Comparison of ENCODE assay signal across 1 cellular context in the genomic region with DNA sequence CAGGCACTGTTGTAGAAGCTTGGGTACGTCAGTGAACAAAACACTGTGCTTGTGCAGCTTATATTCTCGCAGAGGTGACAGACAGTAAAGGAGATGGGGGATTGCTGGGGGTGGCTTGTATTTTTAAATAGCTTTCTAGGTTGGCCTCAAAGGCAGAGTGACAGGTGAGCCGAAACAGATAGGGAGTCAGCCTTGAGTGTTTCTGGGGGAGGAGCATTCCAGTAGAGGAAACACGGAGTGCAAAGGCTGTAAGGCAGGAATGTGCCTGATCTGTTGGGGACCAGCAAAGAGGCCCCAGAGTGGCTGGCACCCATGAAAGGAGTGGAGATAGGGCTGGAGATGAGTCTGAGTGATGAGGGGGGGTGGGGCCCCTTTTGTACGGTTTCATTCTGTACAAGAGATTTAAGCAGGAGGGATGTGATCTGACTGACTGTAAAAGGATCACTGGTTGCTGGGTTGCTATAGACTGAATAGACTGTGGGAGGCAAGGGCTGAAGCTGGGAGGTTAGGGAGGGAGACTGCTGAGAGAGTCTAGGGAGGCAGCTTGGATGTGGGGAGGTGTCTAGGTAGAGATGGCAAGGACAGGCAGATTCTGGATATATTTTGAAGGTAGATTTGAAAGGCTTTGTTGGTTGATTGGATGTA.
TF ChIP-seq lines count a peak whose summit lies in the region.

No MANE protein-coding gene starts in this region.

TF ChIP-seq in HepG2, 621 proteins besides CTCF, POLR2A, EP300 and RAD21 (continued from another document and continues in another):
- TF ChIP-seq SAP130 (CRISPR knock-in tag; IDR thresholded peaks at IDR 0.05; ENCODE audit: low read depth) = 0 out of 2 replicates have a peak, but pooled peaks have one; percentile 24
- TF ChIP-seq RFX5 (IDR thresholded peaks at IDR 0.05; ENCODE audit: low read depth, low read length) = peak; percentile 60; the same call in 1 of the 2 replicates
- 0 out of 2 replicates have a peak, but pooled peaks have one; percentile 31 for TF ChIP-seq SOX5 (CRISPR knock-in tag; IDR thresholded peaks at IDR 0.05; ENCODE audit: borderline replicate concordance)
- TF ChIP-seq, protein P1, sequence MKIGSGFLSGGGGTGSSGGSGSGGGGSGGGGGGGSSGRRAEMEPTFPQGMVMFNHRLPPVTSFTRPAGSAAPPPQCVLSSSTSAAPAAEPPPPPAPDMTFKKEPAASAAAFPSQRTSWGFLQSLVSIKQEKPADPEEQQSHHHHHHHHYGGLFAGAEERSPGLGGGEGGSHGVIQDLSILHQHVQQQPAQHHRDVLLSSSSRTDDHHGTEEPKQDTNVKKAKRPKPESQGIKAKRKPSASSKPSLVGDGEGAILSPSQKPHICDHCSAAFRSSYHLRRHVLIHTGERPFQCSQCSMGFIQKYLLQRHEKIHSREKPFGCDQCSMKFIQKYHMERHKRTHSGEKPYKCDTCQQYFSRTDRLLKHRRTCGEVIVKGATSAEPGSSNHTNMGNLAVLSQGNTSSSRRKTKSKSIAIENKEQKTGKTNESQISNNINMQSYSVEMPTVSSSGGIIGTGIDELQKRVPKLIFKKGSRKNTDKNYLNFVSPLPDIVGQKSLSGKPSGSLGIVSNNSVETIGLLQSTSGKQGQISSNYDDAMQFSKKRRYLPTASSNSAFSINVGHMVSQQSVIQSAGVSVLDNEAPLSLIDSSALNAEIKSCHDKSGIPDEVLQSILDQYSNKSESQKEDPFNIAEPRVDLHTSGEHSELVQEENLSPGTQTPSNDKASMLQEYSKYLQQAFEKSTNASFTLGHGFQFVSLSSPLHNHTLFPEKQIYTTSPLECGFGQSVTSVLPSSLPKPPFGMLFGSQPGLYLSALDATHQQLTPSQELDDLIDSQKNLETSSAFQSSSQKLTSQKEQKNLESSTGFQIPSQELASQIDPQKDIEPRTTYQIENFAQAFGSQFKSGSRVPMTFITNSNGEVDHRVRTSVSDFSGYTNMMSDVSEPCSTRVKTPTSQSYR (CRISPR knock-in tag; IDR thresholded peaks at IDR 0.05; ENCODE audit: borderline replicate concordance) = 0 out of 2 replicates have a peak, but pooled peaks have one; percentile 53
- TF ChIP-seq ZNF556 (CRISPR knock-in tag; IDR thresholded peaks at IDR 0.05; ENCODE audit: borderline replicate concordance) = peak; percentile 32; the same call in 1 of the 2 replicates
- TF ChIP-seq, protein P2, sequence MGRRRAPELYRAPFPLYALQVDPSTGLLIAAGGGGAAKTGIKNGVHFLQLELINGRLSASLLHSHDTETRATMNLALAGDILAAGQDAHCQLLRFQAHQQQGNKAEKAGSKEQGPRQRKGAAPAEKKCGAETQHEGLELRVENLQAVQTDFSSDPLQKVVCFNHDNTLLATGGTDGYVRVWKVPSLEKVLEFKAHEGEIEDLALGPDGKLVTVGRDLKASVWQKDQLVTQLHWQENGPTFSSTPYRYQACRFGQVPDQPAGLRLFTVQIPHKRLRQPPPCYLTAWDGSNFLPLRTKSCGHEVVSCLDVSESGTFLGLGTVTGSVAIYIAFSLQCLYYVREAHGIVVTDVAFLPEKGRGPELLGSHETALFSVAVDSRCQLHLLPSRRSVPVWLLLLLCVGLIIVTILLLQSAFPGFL (CRISPR knock-in tag; IDR thresholded peaks at IDR 0.05) = 0 out of 2 replicates have a peak, but pooled peaks have one; percentile 32
- no peak for TF ChIP-seq ZNF577 (CRISPR knock-in tag; IDR thresholded peaks at IDR 0.05; ENCODE audit: borderline replicate concordance, low read depth)
- no peak for TF ChIP-seq THYN1 (CRISPR knock-in tag; IDR thresholded peaks at IDR 0.05; ENCODE audit: borderline replicate concordance, low read depth)
- TF ChIP-seq HNF4A (CRISPR knock-in tag; IDR thresholded peaks at IDR 0.05) = peak; percentile 76
- TF ChIP-seq CCAR2 (optimal IDR thresholded peaks at IDR 0.05; ENCODE audit: low read depth, low read length) = no peak
- peak; percentile 42; the same call in 1 of the 2 replicates for TF ChIP-seq ELF3 (CRISPR knock-in tag; IDR thresholded peaks at IDR 0.05)
- 0 out of 2 replicates have a peak, but pooled peaks have one; percentile 24 for TF ChIP-seq ZNF629 (CRISPR knock-in tag; conservative IDR thresholded peaks at IDR 0.05)
- TF ChIP-seq, protein P3, sequence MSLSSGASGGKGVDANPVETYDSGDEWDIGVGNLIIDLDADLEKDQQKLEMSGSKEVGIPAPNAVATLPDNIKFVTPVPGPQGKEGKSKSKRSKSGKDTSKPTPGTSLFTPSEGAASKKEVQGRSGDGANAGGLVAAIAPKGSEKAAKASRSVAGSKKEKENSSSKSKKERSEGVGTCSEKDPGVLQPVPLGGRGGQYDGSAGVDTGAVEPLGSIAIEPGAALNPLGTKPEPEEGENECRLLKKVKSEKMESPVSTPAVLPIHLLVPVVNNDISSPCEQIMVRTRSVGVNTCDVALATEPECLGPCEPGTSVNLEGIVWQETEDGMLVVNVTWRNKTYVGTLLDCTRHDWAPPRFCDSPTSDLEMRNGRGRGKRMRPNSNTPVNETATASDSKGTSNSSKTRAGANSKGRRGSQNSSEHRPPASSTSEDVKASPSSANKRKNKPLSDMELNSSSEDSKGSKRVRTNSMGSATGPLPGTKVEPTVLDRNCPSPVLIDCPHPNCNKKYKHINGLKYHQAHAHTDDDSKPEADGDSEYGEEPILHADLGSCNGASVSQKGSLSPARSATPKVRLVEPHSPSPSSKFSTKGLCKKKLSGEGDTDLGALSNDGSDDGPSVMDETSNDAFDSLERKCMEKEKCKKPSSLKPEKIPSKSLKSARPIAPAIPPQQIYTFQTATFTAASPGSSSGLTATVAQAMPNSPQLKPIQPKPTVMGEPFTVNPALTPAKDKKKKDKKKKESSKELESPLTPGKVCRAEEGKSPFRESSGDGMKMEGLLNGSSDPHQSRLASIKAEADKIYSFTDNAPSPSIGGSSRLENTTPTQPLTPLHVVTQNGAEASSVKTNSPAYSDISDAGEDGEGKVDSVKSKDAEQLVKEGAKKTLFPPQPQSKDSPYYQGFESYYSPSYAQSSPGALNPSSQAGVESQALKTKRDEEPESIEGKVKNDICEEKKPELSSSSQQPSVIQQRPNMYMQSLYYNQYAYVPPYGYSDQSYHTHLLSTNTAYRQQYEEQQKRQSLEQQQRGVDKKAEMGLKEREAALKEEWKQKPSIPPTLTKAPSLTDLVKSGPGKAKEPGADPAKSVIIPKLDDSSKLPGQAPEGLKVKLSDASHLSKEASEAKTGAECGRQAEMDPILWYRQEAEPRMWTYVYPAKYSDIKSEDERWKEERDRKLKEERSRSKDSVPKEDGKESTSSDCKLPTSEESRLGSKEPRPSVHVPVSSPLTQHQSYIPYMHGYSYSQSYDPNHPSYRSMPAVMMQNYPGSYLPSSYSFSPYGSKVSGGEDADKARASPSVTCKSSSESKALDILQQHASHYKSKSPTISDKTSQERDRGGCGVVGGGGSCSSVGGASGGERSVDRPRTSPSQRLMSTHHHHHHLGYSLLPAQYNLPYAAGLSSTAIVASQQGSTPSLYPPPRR (CRISPR knock-in tag; IDR thresholded peaks at IDR 0.05; ENCODE audit: borderline replicate concordance) = peak; percentile 14; the same call in 1 of the 2 replicates
- TF ChIP-seq ZSCAN20 (CRISPR knock-in tag; IDR thresholded peaks at IDR 0.05; ENCODE audit: borderline replicate concordance) = peak; percentile 28; the same call in 1 of the 2 replicates
- no peak for TF ChIP-seq ZSCAN12 (CRISPR knock-in tag; IDR thresholded peaks at IDR 0.05)
- TF ChIP-seq ASH2L (IDR thresholded peaks at IDR 0.05; ENCODE audit: insufficient read length, low read depth, low read length) = peak; percentile 26
- 0 out of 2 replicates have a peak, but pooled peaks have one; percentile 29 for TF ChIP-seq TARDBP (CRISPR knock-in tag; IDR thresholded peaks at IDR 0.05)
- no peak for TF ChIP-seq FOXA1 (IDR thresholded peaks at IDR 0.05)
- no peak for TF ChIP-seq FOXA1 (CRISPR knock-in tag; IDR thresholded peaks at IDR 0.05)
- no peak for TF ChIP-seq ZBTB38 (CRISPR knock-in tag; IDR thresholded peaks at IDR 0.05)
- TF ChIP-seq PHF8 (CRISPR knock-in tag; IDR thresholded peaks at IDR 0.05) = peak; percentile 28; the same call in 1 of the 2 replicates
- 0 out of 2 replicates have a peak, but pooled peaks have one; percentile 23 for TF ChIP-seq KDM6A (CRISPR knock-in tag; IDR thresholded peaks at IDR 0.05; ENCODE audit: low read depth)
- peak; percentile 35; the same call in 1 of the 2 replicates for TF ChIP-seq ZNF331 (CRISPR knock-in tag; IDR thresholded peaks at IDR 0.05)
- no peak for TF ChIP-seq ZNF549 (CRISPR knock-in tag; IDR thresholded peaks at IDR 0.05)
- TF ChIP-seq, protein P4, sequence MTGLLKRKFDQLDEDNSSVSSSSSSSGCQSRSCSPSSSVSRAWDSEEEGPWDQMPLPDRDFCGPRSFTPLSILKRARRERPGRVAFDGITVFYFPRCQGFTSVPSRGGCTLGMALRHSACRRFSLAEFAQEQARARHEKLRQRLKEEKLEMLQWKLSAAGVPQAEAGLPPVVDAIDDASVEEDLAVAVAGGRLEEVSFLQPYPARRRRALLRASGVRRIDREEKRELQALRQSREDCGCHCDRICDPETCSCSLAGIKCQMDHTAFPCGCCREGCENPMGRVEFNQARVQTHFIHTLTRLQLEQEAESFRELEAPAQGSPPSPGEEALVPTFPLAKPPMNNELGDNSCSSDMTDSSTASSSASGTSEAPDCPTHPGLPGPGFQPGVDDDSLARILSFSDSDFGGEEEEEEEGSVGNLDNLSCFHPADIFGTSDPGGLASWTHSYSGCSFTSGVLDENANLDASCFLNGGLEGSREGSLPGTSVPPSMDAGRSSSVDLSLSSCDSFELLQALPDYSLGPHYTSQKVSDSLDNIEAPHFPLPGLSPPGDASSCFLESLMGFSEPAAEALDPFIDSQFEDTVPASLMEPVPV (CRISPR knock-in tag; IDR thresholded peaks at IDR 0.05) = no peak
- no peak for TF ChIP-seq FOXP1 (IDR thresholded peaks at IDR 0.05)
- TF ChIP-seq FOXP1 (CRISPR knock-in tag; IDR thresholded peaks at IDR 0.05) = 0 out of 2 replicates have a peak, but pooled peaks have one; percentile 20
- TF ChIP-seq TGIF2 (CRISPR knock-in tag; IDR thresholded peaks at IDR 0.05) = peak; percentile 52; the same call in 1 of the 2 replicates
- peak; percentile 33; the same call in 1 of the 2 replicates for TF ChIP-seq FOXJ3 (CRISPR knock-in tag; IDR thresholded peaks at IDR 0.05; ENCODE audit: borderline replicate concordance)
- peak; percentile 58; the same call in 1 of the 2 replicates for TF ChIP-seq HOXA3 (CRISPR knock-in tag; IDR thresholded peaks at IDR 0.05)
- no peak for TF ChIP-seq GFI1 (CRISPR knock-in tag; IDR thresholded peaks at IDR 0.05; ENCODE audit: borderline replicate concordance)
- TF ChIP-seq, protein P5, sequence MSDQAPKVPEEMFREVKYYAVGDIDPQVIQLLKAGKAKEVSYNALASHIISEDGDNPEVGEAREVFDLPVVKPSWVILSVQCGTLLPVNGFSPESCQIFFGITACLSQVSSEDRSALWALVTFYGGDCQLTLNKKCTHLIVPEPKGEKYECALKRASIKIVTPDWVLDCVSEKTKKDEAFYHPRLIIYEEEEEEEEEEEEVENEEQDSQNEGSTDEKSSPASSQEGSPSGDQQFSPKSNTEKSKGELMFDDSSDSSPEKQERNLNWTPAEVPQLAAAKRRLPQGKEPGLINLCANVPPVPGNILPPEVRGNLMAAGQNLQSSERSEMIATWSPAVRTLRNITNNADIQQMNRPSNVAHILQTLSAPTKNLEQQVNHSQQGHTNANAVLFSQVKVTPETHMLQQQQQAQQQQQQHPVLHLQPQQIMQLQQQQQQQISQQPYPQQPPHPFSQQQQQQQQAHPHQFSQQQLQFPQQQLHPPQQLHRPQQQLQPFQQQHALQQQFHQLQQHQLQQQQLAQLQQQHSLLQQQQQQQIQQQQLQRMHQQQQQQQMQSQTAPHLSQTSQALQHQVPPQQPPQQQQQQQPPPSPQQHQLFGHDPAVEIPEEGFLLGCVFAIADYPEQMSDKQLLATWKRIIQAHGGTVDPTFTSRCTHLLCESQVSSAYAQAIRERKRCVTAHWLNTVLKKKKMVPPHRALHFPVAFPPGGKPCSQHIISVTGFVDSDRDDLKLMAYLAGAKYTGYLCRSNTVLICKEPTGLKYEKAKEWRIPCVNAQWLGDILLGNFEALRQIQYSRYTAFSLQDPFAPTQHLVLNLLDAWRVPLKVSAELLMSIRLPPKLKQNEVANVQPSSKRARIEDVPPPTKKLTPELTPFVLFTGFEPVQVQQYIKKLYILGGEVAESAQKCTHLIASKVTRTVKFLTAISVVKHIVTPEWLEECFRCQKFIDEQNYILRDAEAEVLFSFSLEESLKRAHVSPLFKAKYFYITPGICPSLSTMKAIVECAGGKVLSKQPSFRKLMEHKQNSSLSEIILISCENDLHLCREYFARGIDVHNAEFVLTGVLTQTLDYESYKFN (CRISPR knock-in tag; conservative IDR thresholded peaks at IDR 0.05) = peak; percentile 48
- TF ChIP-seq FOXA3 (CRISPR knock-in tag; IDR thresholded peaks at IDR 0.05) = 0 out of 2 replicates have a peak, but pooled peaks have one; percentile 6
- no peak for TF ChIP-seq ZNF441 (CRISPR knock-in tag; IDR thresholded peaks at IDR 0.05; ENCODE audit: borderline replicate concordance)
- TF ChIP-seq, protein P6, sequence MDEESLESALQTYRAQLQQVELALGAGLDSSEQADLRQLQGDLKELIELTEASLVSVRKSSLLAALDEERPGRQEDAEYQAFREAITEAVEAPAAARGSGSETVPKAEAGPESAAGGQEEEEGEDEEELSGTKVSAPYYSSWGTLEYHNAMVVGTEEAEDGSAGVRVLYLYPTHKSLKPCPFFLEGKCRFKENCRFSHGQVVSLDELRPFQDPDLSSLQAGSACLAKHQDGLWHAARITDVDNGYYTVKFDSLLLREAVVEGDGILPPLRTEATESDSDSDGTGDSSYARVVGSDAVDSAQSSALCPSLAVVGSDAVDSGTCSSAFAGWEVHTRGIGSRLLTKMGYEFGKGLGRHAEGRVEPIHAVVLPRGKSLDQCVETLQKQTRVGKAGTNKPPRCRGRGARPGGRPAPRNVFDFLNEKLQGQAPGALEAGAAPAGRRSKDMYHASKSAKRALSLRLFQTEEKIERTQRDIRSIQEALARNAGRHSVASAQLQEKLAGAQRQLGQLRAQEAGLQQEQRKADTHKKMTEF (CRISPR knock-in tag; IDR thresholded peaks at IDR 0.05) = 0 out of 2 replicates have a peak, but pooled peaks have one; percentile 32
- TF ChIP-seq MTF1 (CRISPR knock-in tag; IDR thresholded peaks at IDR 0.05) = 0 out of 2 replicates have a peak, but pooled peaks have one; percentile 65
- TF ChIP-seq ZNF232 (CRISPR knock-in tag; IDR thresholded peaks at IDR 0.05; ENCODE audit: borderline replicate concordance) = 0 out of 2 replicates have a peak, but pooled peaks have one; percentile 39
- TF ChIP-seq SALL1 (CRISPR knock-in tag; IDR thresholded peaks at IDR 0.05) = peak; percentile 46; the same call in 1 of the 2 replicates
- no peak for TF ChIP-seq NFIC (IDR thresholded peaks at IDR 0.05; ENCODE audit: low read length)
- TF ChIP-seq RBM22 (optimal IDR thresholded peaks at IDR 0.05; ENCODE audit: low read length) = peak; percentile 24
